ENCODE assay signal across 1 cellular context in genomic region chr16:84420556-84420955, GRCh38. TPM values are rescaled to one million over a fixed set of nuclear protein-coding genes. Genes with fewer than 3 reads are reported as not detected.
"Had no signal": no experiment of that assay in that cellular context is flagged by ENCODE, and none has a peak within 500 bp of the region (broad histone marks: within the 10 kb centered on the region; RNA-seq: fewer than 3 reads in every experiment).

No MANE protein-coding gene starts in this region.

RNA-seq across cellular contexts. Expression of gene ATP2C2, which starts 52.2 kb away (rescaled TPM):
- total RNA-seq: chondrocyte had no signal
